1 cellular context compared by ENCODE assay signal in the genomic region with DNA sequence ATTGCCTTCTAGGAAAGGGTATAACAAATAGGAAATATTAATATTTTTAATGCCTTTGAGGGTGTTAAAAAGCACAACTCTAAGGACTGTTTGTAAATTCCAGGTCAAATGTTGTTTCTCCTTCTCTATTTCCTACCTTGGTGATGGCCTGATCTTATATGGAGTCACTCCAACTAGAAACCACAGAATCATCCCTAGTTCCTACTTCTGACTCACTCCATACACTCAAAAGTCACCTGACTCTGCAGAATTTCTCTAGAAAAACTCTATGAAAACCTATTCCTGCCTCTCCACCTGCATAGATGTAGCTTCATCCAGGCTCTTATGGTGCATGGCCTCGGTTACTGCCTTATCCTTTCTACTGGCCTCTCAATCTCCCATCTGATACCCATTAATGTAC.
A peak's percentile ranks its signal among the peaks of the same experiment; 100 is the strongest.
TF ChIP-seq lines count a peak whose summit lies in the region.

No MANE protein-coding gene starts in this region.

TF ChIP-seq in SK-N-SH, 30 proteins besides CTCF, POLR2A, EP300 and RAD21 (continued from another document):
- TF ChIP-seq REST (IDR thresholded peaks at IDR 0.05; ENCODE audit: low read depth, low read length): no peak
- no peak for TF ChIP-seq TCF12 (IDR thresholded peaks at IDR 0.05)
- peak; percentile 18; the same call in 1 of the 2 replicates for TF ChIP-seq NFIC (IDR thresholded peaks at IDR 0.05; ENCODE audit: borderline replicate concordance)
- TF ChIP-seq USF1 (IDR thresholded peaks at IDR 0.05; ENCODE audit: borderline replicate concordance, low read depth): peak; percentile 62; the same call in 1 of the 2 replicates
- TF ChIP-seq PBX3 (IDR thresholded peaks at IDR 0.05): no peak
- TF ChIP-seq POLR2AphosphoS5 (IDR thresholded peaks at IDR 0.05; ENCODE audit: low read depth, low read length): no peak
- TF ChIP-seq CHD2 (IDR thresholded peaks at IDR 0.05; ENCODE audit: low read length, partially characterized antibody): no peak
- no peak for TF ChIP-seq GATA2 (CRISPR knock-in tag; IDR thresholded peaks at IDR 0.05)
- TF ChIP-seq FOSL2 (IDR thresholded peaks at IDR 0.05; ENCODE audit: borderline replicate concordance, low read depth): peak; percentile 43; the same call in 1 of the 2 replicates
- TF ChIP-seq, protein P1, sequence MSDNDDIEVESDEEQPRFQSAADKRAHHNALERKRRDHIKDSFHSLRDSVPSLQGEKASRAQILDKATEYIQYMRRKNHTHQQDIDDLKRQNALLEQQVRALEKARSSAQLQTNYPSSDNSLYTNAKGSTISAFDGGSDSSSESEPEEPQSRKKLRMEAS (IDR thresholded peaks at IDR 0.05; ENCODE audit: low read depth): no peak
- no peak for TF ChIP-seq TAF1 (IDR thresholded peaks at IDR 0.05; ENCODE audit: borderline replicate concordance, low read depth, low read length)
- no peak for TF ChIP-seq SMC3 (IDR thresholded peaks at IDR 0.05; ENCODE audit: low read depth, low read length)
